18 cellular contexts compared by ENCODE assay signal in genomic region chr4:38145741-38146140, GRCh38.
DNase-seq lines count a peak whose midpoint lies in the region; ATAC-seq and TF ChIP-seq lines count a peak whose summit lies in the region.
"Had no signal": no experiment of that assay in that cellular context is flagged by ENCODE, and none has a peak within 500 bp of the region (broad histone marks: within the 10 kb centered on the region; RNA-seq: fewer than 3 reads in every experiment).

No MANE protein-coding gene starts in this region.

- no peaks in the 10 kb centered on the region for H3K27me3 Mint-ChIP-seq in activated T-helper 17 cell treated with anti-CD3 and anti-CD28 coated beads, Interleukin-2, amount 50 U/mL, for 72 hours
- H3K27me3 Mint-ChIP-seq: activated naive CD4-positive, alpha-beta T cell treated with anti-CD3 and anti-CD28 coated beads, Interleukin-2, amount 50 U/mL, for 24 hours; central memory CD8-positive, alpha-beta T cell; stimulated activated naive CD8-positive, alpha-beta T cell treated with anti-CD3 and anti-CD28 coated beads, Interleukin-15, Interleukin-2, amounts not matched to agents 100 ng/mL and 50 ng/mL, for 24 hours had no signal

- peak overlapping the region; percentile 19 for H3K27ac Mint-ChIP-seq in activated T-helper 17 cell treated with anti-CD3 and anti-CD28 coated beads, Interleukin-2, amount 50 U/mL, for 72 hours
- H3K27ac Mint-ChIP-seq: activated naive CD4-positive, alpha-beta T cell treated with anti-CD3 and anti-CD28 coated beads, Interleukin-2, amount 50 U/mL, for 24 hours; CD8-positive, alpha-beta T cell; endodermal cell; stimulated activated naive CD8-positive, alpha-beta T cell treated with anti-CD3 and anti-CD28 coated beads, Interleukin-15, Interleukin-2, amounts not matched to agents 100 ng/mL and 50 ng/mL, for 24 hours; T-helper 1 cell treated with Interleukin-12 subunit alpha and Interleukin-12 subunit beta and Interleukin-4 antibody, amounts not matched to agents 30 μg/mL and 1 μg/mL, for 36 hours had no signal

- no peak overlapping the region for H3K9ac ChIP-seq in stomach smooth muscle (ENCODE audit: low read length in 2 of 2)

- peak overlapping the region; percentile 31 for H3K27ac ChIP-seq in stomach smooth muscle (ENCODE audit: low read length)
- H3K27ac ChIP-seq: 22Rv1, Peyer's patch had no signal

- ATAC-seq in activated CD4-positive, CD25-positive, alpha-beta regulatory T cell treated with anti-CD3 and anti-CD28 coated beads, Interleukin-2, amount 50 U/mL, for 24 hours = peak; percentile 32 to 48
- peak; percentile 69 for ATAC-seq in activated T-helper 17 cell treated with anti-CD3 and anti-CD28 coated beads, Interleukin-2, amount 50 U/mL, for 72 hours (replicated peaks)
- ATAC-seq in HG03159 (IDR thresholded peaks at IDR 0.05; ENCODE audit: unreplicated experiment) (no peak), GM18858 (IDR thresholded peaks at IDR 0.05; ENCODE audit: unreplicated experiment) (no peak)
- ATAC-seq: CD8-positive, alpha-beta T cell had no signal

- H3K36me3 Mint-ChIP-seq in activated T-helper 17 cell treated with anti-CD3 and anti-CD28 coated beads, Interleukin-2, amount 50 U/mL, for 72 hours (ENCODE audit: low read depth) = peaks cover 9% of the 10 kb centered on the region

- H3K4me3 Mint-ChIP-seq in activated T-helper 17 cell treated with anti-CD3 and anti-CD28 coated beads, Interleukin-2, amount 50 U/mL, for 72 hours = no peak overlapping the region
- H3K4me3 Mint-ChIP-seq: activated naive CD4-positive, alpha-beta T cell treated with anti-CD3 and anti-CD28 coated beads, Interleukin-2, amount 50 U/mL, for 24 hours; CD8-positive, alpha-beta T cell; central memory CD8-positive, alpha-beta T cell; endodermal cell; stimulated activated naive CD8-positive, alpha-beta T cell treated with anti-CD3 and anti-CD28 coated beads, Interleukin-15, Interleukin-2, amounts not matched to agents 100 ng/mL and 50 ng/mL, for 24 hours; T-helper 1 cell treated with Interleukin-12 subunit alpha and Interleukin-12 subunit beta and Interleukin-4 antibody, amounts not matched to agents 30 μg/mL and 1 μg/mL, for 36 hours had no signal

- no peaks in the 10 kb centered on the region for H3K9me3 Mint-ChIP-seq in activated T-helper 17 cell treated with anti-CD3 and anti-CD28 coated beads, Interleukin-2, amount 50 U/mL, for 72 hours
- H3K9me3 Mint-ChIP-seq: activated naive CD4-positive, alpha-beta T cell treated with anti-CD3 and anti-CD28 coated beads, Interleukin-2, amount 50 U/mL, for 24 hours; CD8-positive, alpha-beta T cell; central memory CD8-positive, alpha-beta T cell; endodermal cell; stimulated activated naive CD8-positive, alpha-beta T cell treated with anti-CD3 and anti-CD28 coated beads, Interleukin-15, Interleukin-2, amounts not matched to agents 100 ng/mL and 50 ng/mL, for 24 hours had no signal

- peaks cover 3 to 9% of the 10 kb centered on the region in 2 donors for H3K36me3 ChIP-seq in stomach smooth muscle (ENCODE audit: control insufficient read depth in 2 of 2, insufficient read depth in 2 of 2, low read length in 2 of 2)
- H3K36me3 ChIP-seq: Peyer's patch had no signal

- TF ChIP-seq CTCF in foreskin fibroblast (IDR thresholded peaks at IDR 0.05; ENCODE audit: low read depth, low read length) = no peak

- peaks cover 3% of the 10 kb centered on the region for H3K4me1 Mint-ChIP-seq in activated T-helper 17 cell treated with anti-CD3 and anti-CD28 coated beads, Interleukin-2, amount 50 U/mL, for 72 hours
- H3K4me1 Mint-ChIP-seq: central memory CD8-positive, alpha-beta T cell; endodermal cell had no signal

- DNase-seq in activated CD4-positive, CD25-positive, alpha-beta regulatory T cell treated with anti-CD3 and anti-CD28 coated beads, Interleukin-2, amount 50 U/mL, for 72 hours = no peak
- DNase-seq in foreskin fibroblast (peak; percentile 63 to 77), SK-N-DZ (ENCODE audit: low spot score) (no peak)
- DNase-seq: CD8-positive, alpha-beta T cell; endodermal cell; NCI-H2081; NCI-H748 treated with DMSO at 0.1 percent for 48 hours; Peyer's patch had no signal

- H3K4me3 ChIP-seq in foreskin fibroblast (ENCODE audit: low read depth in 1 of 2, low read length in 2 of 2) = no peak overlapping the region
- no peak overlapping the region for H3K4me3 ChIP-seq in stomach smooth muscle (ENCODE audit: low read length in 2 of 2)
- H3K4me3 ChIP-seq: Peyer's patch had no signal

- H3K9me3 ChIP-seq in stomach smooth muscle (ENCODE audit: control insufficient read depth in 2 of 2, low read length in 2 of 2) = no peaks in the 10 kb centered on the region
- H3K9me3 ChIP-seq: Peyer's patch had no signal

- peaks cover 16% of the 10 kb centered on the region for H3K4me1 ChIP-seq in stomach smooth muscle (ENCODE audit: control insufficient read depth, insufficient read depth, low read length)
- H3K4me1 ChIP-seq: Peyer's patch had no signal

- H3K27me3 ChIP-seq in stomach smooth muscle (ENCODE audit: control insufficient read depth in 1 of 2, insufficient read depth in 2 of 2, low read length in 2 of 2) = no peaks in the 10 kb centered on the region
- H3K27me3 ChIP-seq: Peyer's patch had no signal

Comparison
In these comparisons a context has a peak if more than half of its experiments do, and no peak if none do; other contexts are left out.
1. ATAC-seq: peak in activated CD4-positive, CD25-positive, alpha-beta regulatory T cell treated with anti-CD3 and anti-CD28 coated beads, Interleukin-2, amount 50 U/mL, for 24 hours (2 of 2) and activated T-helper 17 cell treated with anti-CD3 and anti-CD28 coated beads, Interleukin-2, amount 50 U/mL, for 72 hours (single experiment); none in HG03159 (single experiment) and GM18858 (single experiment).
2. DNase-seq: peak in foreskin fibroblast (2 of 2); none in activated CD4-positive, CD25-positive, alpha-beta regulatory T cell treated with anti-CD3 and anti-CD28 coated beads, Interleukin-2, amount 50 U/mL, for 72 hours (single experiment) and SK-N-DZ (single experiment).